Comparison of ENCODE assay signal across 21 cellular contexts in genomic region chr9:89390068-89390555, GRCh38.
DNase-seq lines count a peak whose midpoint lies in the region; ATAC-seq and TF ChIP-seq lines count a peak whose summit lies in the region.
"Had no signal": no experiment of that assay in that cellular context is flagged by ENCODE, and none has a peak within 500 bp of the region (broad histone marks: within the 10 kb centered on the region; RNA-seq: fewer than 3 reads in every experiment).

No MANE protein-coding gene starts in this region.

- intact Hi-C loops in activated CD4-positive, alpha-beta T cell treated with anti-CD3 and anti-CD28 coated beads, Interleukin-2, amount 10 ng/mL, durations not matched to agents 24 days and 14 days (cut with micrococcal nuclease): no loop called here
- intact Hi-C loops in spleen (cut with DNase I; ENCODE audit: low total_unique reads) (no loop called here), sciatic nerve (cut with DNase I) (no loop called here), posterior vena cava (cut with DNase I) (no loop called here)

- CTCF ChIA-PET in T-cell (lab: Charles Lee): no interaction called here

- no peaks in the 10 kb centered on the region for H3K9me3 ChIP-seq in spleen
- H3K9me3 ChIP-seq: BE2C, SK-N-SH, upper lobe of right lung had no signal

- no peaks in the 10 kb centered on the region for H3K27me3 Mint-ChIP-seq in activated CD4-positive, alpha-beta T cell treated with anti-CD3 and anti-CD28 coated beads, Interleukin-2, amount 10 ng/mL, durations not matched to agents 24 days and 14 days
- no peaks in the 10 kb centered on the region for H3K27me3 Mint-ChIP-seq in T-cell
- H3K27me3 Mint-ChIP-seq: brain, progenitor cell of endocrine pancreas had no signal

- no peaks in the 10 kb centered on the region for H3K27me3 ChIP-seq in spleen (replicated peaks in 1 of 7)
- H3K27me3 ChIP-seq: BE2C, upper lobe of right lung had no signal

- peak overlapping the region; percentile 20 for H3K27ac ChIP-seq in cingulate gyrus (ENCODE audit: low read depth, low read length)
- peak overlapping the region in 5 of 8 donors; percentile 14 to 91 (median 89) for H3K27ac ChIP-seq in spleen
- H3K27ac ChIP-seq: upper lobe of right lung had no signal

- peak overlapping the region; percentile 25 for H3K27ac Mint-ChIP-seq in activated CD4-positive, alpha-beta T cell treated with anti-CD3 and anti-CD28 coated beads, Interleukin-2, amount 10 ng/mL, durations not matched to agents 24 days and 14 days
- H3K27ac Mint-ChIP-seq in T-cell: peak overlapping the region; percentile 44 to 74

- ATAC-seq in T-cell (replicated peaks in 1 of 4) (no peak), sciatic nerve (no peak)
- ATAC-seq: upper lobe of right lung had no signal

- TF ChIP-seq CTCF in spleen (IDR thresholded peaks at IDR 0.05 in 8 of 11, conservative IDR thresholded peaks at IDR 0.05 in 3 of 11): no peak

- peaks cover 13% of the 10 kb centered on the region for H3K4me1 Mint-ChIP-seq in activated CD4-positive, alpha-beta T cell treated with anti-CD3 and anti-CD28 coated beads, Interleukin-2, amount 10 ng/mL, durations not matched to agents 24 days and 14 days
- H3K4me1 Mint-ChIP-seq in T-cell: peaks cover under 1 to 6% (median 5%) of the 10 kb centered on the region in 3 donors
- H3K4me1 Mint-ChIP-seq: brain, nephron had no signal

- no peaks in the 10 kb centered on the region for H3K9me3 Mint-ChIP-seq in activated CD4-positive, alpha-beta T cell treated with anti-CD3 and anti-CD28 coated beads, Interleukin-2, amount 10 ng/mL, durations not matched to agents 24 days and 14 days
- H3K9me3 Mint-ChIP-seq in T-cell: no peaks in the 10 kb centered on the region
- H3K9me3 Mint-ChIP-seq: brain, nephron had no signal

- no peak overlapping the region for H3K4me3 Mint-ChIP-seq in activated CD4-positive, alpha-beta T cell treated with anti-CD3 and anti-CD28 coated beads, Interleukin-2, amount 10 ng/mL, durations not matched to agents 24 days and 14 days
- H3K4me3 Mint-ChIP-seq in T-cell: no peak overlapping the region
- H3K4me3 Mint-ChIP-seq: brain, nephron had no signal

- peaks cover 0 to 100% (median 98%) of the 10 kb centered on the region in 6 donors for H3K36me3 ChIP-seq in spleen
- H3K36me3 ChIP-seq: BE2C had no signal

- no peak for TF ChIP-seq POLR2A in spleen (IDR thresholded peaks at IDR 0.05)

- peaks cover 3 to 42% (median 32%) of the 10 kb centered on the region in 6 donors for H3K4me1 ChIP-seq in spleen
- H3K4me1 ChIP-seq: BE2C, upper lobe of right lung had no signal

- POLR2A ChIA-PET in T-cell (lab: Charles Lee): no interaction called here

- 85 to 94% (median 90%) methylated on average over 10 of the region's 10 CpGs for WGBS in spleen, 5 donors

- H3K36me3 Mint-ChIP-seq in activated CD4-positive, alpha-beta T cell treated with anti-CD3 and anti-CD28 coated beads, Interleukin-2, amount 10 ng/mL, durations not matched to agents 24 days and 14 days (ENCODE audit: low read depth): peaks cover 86% of the 10 kb centered on the region
- H3K36me3 Mint-ChIP-seq in T-cell: peaks cover 69% of the 10 kb centered on the region

- no peak for DNase-seq in activated CD4-positive, alpha-beta T cell treated with anti-CD3 and anti-CD28 coated beads, Interleukin-2, amount 10 ng/mL, durations not matched to agents 24 days and 14 days
- DNase-seq in activated CD4-positive, alpha-beta T cell treated with anti-CD3 and anti-CD28 coated beads, Interleukin-2, amount 50 U/mL, for 4 hours: no peak
- DNase-seq in T-cell: no peak
- DNase-seq in spleen: no peak
- DNase-seq in NCI-H524 treated with DMSO at 0.1 percent for 48 hours (lab: John Stamatoyannopoulos, UW): no peak
- DNase-seq in sciatic nerve (ENCODE audit: low spot score): no peak
- DNase-seq in posterior vena cava (ENCODE audit: low spot score): no peak
- DNase-seq: activated CD4-positive, CD25-positive, alpha-beta regulatory T cell treated with anti-CD3 and anti-CD28 coated beads, Interleukin-2, amount 50 U/mL, for 72 hours; activated naive CD4-positive, alpha-beta T cell treated with anti-CD3 and anti-CD28 coated beads, Interleukin-2, amount 50 U/mL, for 16 hours; BE2C; EL; glutamatergic neuron; NCI-H1417; NCI-H524; SK-N-SH; stimulated activated CD4-positive, alpha-beta T cell treated with anti-CD3 and anti-CD28 coated beads, Interleukin-2, amount 100 ng/mL, for 48 hours; upper lobe of right lung had no signal

- H3K4me3 ChIP-seq in spleen: no peak overlapping the region
- H3K4me3 ChIP-seq: upper lobe of right lung had no signal
